ENCODE assay signal across 20 cellular contexts in genomic region chr6:110951008-110951407, GRCh38. TPM values are rescaled to one million over a fixed set of nuclear protein-coding genes. Genes with fewer than 3 reads are reported as not detected.
DNase-seq lines count a peak whose midpoint lies in the region; ATAC-seq and TF ChIP-seq lines count a peak whose summit lies in the region.
"Had no signal": no experiment of that assay in that cellular context is flagged by ENCODE, and none has a peak within 500 bp of the region (broad histone marks: within the 10 kb centered on the region; RNA-seq: fewer than 3 reads in every experiment).

No MANE protein-coding gene starts in this region.

- no peaks in the 10 kb centered on the region for H3K36me3 ChIP-seq in ACC112 (ENCODE audit: insufficient read depth, low read length)
- no peaks in the 10 kb centered on the region for H3K36me3 ChIP-seq in Loucy (ENCODE audit: insufficient read depth, low read length)
- no peaks in the 10 kb centered on the region for H3K36me3 ChIP-seq in neural progenitor cell
- H3K36me3 ChIP-seq in spleen = no peaks in the 10 kb centered on the region

- DNase-seq in chondrocyte (ENCODE audit: low spot score) (no peak), neural progenitor cell (ENCODE audit: low spot score) (no peak), spleen (no peak), D341Med (ENCODE audit: low spot score) (no peak)
- DNase-seq in activated CD4-positive, CD25-positive, alpha-beta regulatory T cell (lab: John Stamatoyannopoulos, UW) = no peak
- DNase-seq: ACHN, AML-193, EL, GOT3, NCI-H1694 treated with DMSO at 0.1 percent for 48 hours, NCI-H2107, NCI-H226, NCI-H524, OCI-M1, Right ventricle myocardium superior had no signal

- H3K9me2 ChIP-seq in Loucy (replicated peaks; ENCODE audit: low read depth, low read length) = no peaks in the 10 kb centered on the region

- no peaks in the 10 kb centered on the region for H3K36me3 Mint-ChIP-seq in chondrocyte (ENCODE audit: low read depth)
- no peaks in the 10 kb centered on the region for H3K36me3 Mint-ChIP-seq in neural progenitor cell

- H3K4me2 ChIP-seq in Loucy (ENCODE audit: low read depth, low read length, poor library complexity, severe bottlenecking) = no peak overlapping the region
- no peak overlapping the region for H3K4me2 ChIP-seq in neural progenitor cell

- TF ChIP-seq CTCF in Loucy (conservative IDR thresholded peaks at IDR 0.05; ENCODE audit: low read length) = no peak
- TF ChIP-seq CTCF in chondrocyte (IDR thresholded peaks at IDR 0.05) = no peak
- no peak for TF ChIP-seq CTCF in neural progenitor cell (IDR thresholded peaks at IDR 0.05)
- no peak for TF ChIP-seq CTCF in spleen (IDR thresholded peaks at IDR 0.05 in 8 of 11, conservative IDR thresholded peaks at IDR 0.05 in 3 of 11)

- no peaks in the 10 kb centered on the region for H3K9me3 Mint-ChIP-seq in chondrocyte (ENCODE audit: low read depth)
- H3K9me3 Mint-ChIP-seq in neural progenitor cell = no peaks in the 10 kb centered on the region

- H3K27me3 ChIP-seq in ACC112 (ENCODE audit: insufficient read depth, low read length) (no peaks in the 10 kb centered on the region), Loucy (ENCODE audit: insufficient read depth, low read length, poor library complexity, severe bottlenecking) (no peaks in the 10 kb centered on the region), neural progenitor cell (no peaks in the 10 kb centered on the region), spleen (replicated peaks in 1 of 7) (no peaks in the 10 kb centered on the region)

- H3K4me1 Mint-ChIP-seq in chondrocyte (ENCODE audit: low read depth) (peaks cover 19% of the 10 kb centered on the region), neural progenitor cell (peaks cover 7% of the 10 kb centered on the region)

- H3K4me3 ChIP-seq in ACC112 (ENCODE audit: low read depth, low read length) = no peak overlapping the region
- H3K4me3 ChIP-seq in Loucy (ENCODE audit: low read length, poor library complexity, severe bottlenecking) = no peak overlapping the region
- no peak overlapping the region for H3K4me3 ChIP-seq in neural progenitor cell
- no peak overlapping the region for H3K4me3 ChIP-seq in spleen
- H3K4me3 ChIP-seq: GM12878, K562 had no signal

- H3K4me3 Mint-ChIP-seq in chondrocyte (ENCODE audit: unreplicated experiment) (no peak overlapping the region), neural progenitor cell (no peak overlapping the region)

- H3K4me1 ChIP-seq in ACC112 (ENCODE audit: control insufficient read depth, insufficient read depth, low read length, unreplicated experiment) (peaks cover 27% of the 10 kb centered on the region), Loucy (ENCODE audit: insufficient read depth, low read length, poor library complexity, severe bottlenecking) (peaks cover 36% of the 10 kb centered on the region), neural progenitor cell (no peaks in the 10 kb centered on the region), spleen (peaks cover 0 to 8% (median 5%) of the 10 kb centered on the region in 6 donors)

- H3K27ac ChIP-seq in ACC112 (ENCODE audit: low read depth, low read length) (peak overlapping the region; percentile 15; the same call in 1 of the 2 replicates), neural progenitor cell (no peak overlapping the region), spleen (no peak overlapping the region)

- H3K27me3 Mint-ChIP-seq in chondrocyte (ENCODE audit: low read depth) (no peaks in the 10 kb centered on the region), neural progenitor cell (ENCODE audit: insufficient read depth, low read depth) (peaks cover 3% of the 10 kb centered on the region)

- ATAC-seq in HG03108 (IDR thresholded peaks at IDR 0.05; ENCODE audit: unreplicated experiment) = no peak
- ATAC-seq: GM12878, K562 had no signal

- H3K27ac Mint-ChIP-seq in chondrocyte (ENCODE audit: unreplicated experiment) = peak overlapping the region; percentile 30
- H3K27ac Mint-ChIP-seq in neural progenitor cell = peak overlapping the region; percentile 68

- H2AFZ ChIP-seq in ACC112 (ENCODE audit: low read length, unreplicated experiment) (peak overlapping the region; percentile 72), Loucy (ENCODE audit: low read length) (peak overlapping the region; percentile 38; the same call in 1 of the 2 replicates), neural progenitor cell (replicated peaks) (no peak overlapping the region)

- H3K9me3 ChIP-seq in Loucy (ENCODE audit: insufficient read depth, low read depth, low read length) (no peaks in the 10 kb centered on the region), neural progenitor cell (ENCODE audit: low read depth) (no peaks in the 10 kb centered on the region), spleen (no peaks in the 10 kb centered on the region)

- intact Hi-C loops in spleen (cut with DNase I; ENCODE audit: low total_unique reads) = loop anchor here (10.0 kb wide), 1 partner anchor 136 kb away; the partner anchor contains the start of gene CDK19

- 27 to 46% (median 28%) methylated on average over 1 of the region's 1 CpG for WGBS in spleen, 5 donors

- H3K9ac ChIP-seq in Loucy (ENCODE audit: low read depth, low read length, poor library complexity, severe bottlenecking) (no peak overlapping the region), neural progenitor cell (no peak overlapping the region)

- H3F3A ChIP-seq in Loucy (ENCODE audit: low read depth) = no peaks in the 10 kb centered on the region
- H3F3A ChIP-seq in neural progenitor cell (ENCODE audit: low read depth) = no peaks in the 10 kb centered on the region

- no peak for TF ChIP-seq POLR2A in spleen (IDR thresholded peaks at IDR 0.05)

- H4K20me1 ChIP-seq in Loucy (ENCODE audit: insufficient read depth, low read length, poor library complexity, severe bottlenecking) = no peaks in the 10 kb centered on the region
- H4K20me1 ChIP-seq in neural progenitor cell (ENCODE audit: low read depth) = no peaks in the 10 kb centered on the region

- no peaks in the 10 kb centered on the region for H3K79me2 ChIP-seq in ACC112 (ENCODE audit: control insufficient read depth, insufficient read depth, low read length, unreplicated experiment)
- H3K79me2 ChIP-seq in Loucy (ENCODE audit: insufficient read depth, low read length) = peaks cover 11% of the 10 kb centered on the region; the same call in 1 of the 2 replicates
- H3K79me2 ChIP-seq in neural progenitor cell (ENCODE audit: low read depth) = no peaks in the 10 kb centered on the region

RNA-seq across cellular contexts. Expression of gene GTF3C6, which starts 7.5 kb away (rescaled TPM):
- total RNA-seq in chondrocyte (67.5 to 89.4 TPM (median 79.5 TPM) in 3 replicates), neural progenitor cell (ENCODE audit: low replicate concordance) (47.0 and 105 TPM in 2 replicates), spleen (10 to 100 TPM; 27.7 to 54.5 (median 45.3) TPM)
- 10 to 100 TPM; 46.1 to 61.5 (median 59.7) TPM for polyA plus RNA-seq in spleen

RNA-seq across cellular contexts. Expression of gene RPF2, which starts 30.8 kb away (rescaled TPM):
- 16.9 to 19.4 TPM (median 17.1 TPM) in 3 replicates for total RNA-seq in chondrocyte
- total RNA-seq in neural progenitor cell (ENCODE audit: low replicate concordance) = 27.3 and 51.9 TPM in 2 replicates
- total RNA-seq in spleen = 10 to 100 TPM; 16.2 to 21.8 (median 17.5) TPM
- 10 to 100 TPM; 16.3 to 21.9 (median 17.7) TPM for polyA plus RNA-seq in spleen
